In the genomic region with DNA sequence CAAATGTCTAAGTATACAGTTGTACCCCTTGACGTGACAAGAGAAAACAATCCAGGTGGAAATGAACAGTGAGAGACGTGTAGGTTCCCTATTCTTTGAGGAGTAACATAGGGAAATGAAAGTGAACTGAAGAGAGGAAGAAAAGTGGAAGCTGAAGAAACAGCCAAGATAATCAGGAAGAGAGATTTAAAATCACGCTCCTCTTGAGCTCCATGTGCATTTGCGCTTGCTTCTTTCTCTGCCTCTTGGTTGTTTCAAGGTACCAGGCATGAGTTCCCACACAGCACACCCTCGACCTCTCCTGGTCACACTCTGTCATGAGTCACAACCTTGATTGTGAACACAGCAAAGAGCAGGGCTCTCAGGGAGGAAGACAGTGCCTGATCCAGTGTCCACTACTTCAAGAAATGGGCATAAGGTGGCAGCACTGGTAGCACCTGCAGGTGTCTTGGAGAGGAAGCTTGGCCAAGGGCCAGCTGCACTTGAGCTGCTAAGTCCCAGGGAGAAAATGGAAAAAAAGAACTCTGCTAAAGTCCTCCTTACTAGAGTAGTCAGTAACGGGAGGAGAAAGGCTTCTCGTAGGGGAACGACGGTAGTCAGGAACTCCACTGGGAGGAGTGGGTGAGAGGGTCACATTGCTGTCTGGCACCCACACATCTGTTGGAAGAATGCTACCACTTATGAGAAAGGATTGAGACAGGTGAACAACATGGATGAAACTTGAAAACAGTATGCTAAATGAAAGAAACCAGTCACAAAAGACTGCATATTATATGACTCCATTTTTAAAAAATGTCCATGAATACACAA, we compare ENCODE assay signal across 1 cellular context.
TF ChIP-seq lines count a peak whose summit lies in the region.

No MANE protein-coding gene starts in this region.

TF ChIP-seq in GM12878, 131 proteins besides CTCF, POLR2A, EP300 and RAD21 (continued from another document and continues in another):
- TF ChIP-seq, protein P1, sequence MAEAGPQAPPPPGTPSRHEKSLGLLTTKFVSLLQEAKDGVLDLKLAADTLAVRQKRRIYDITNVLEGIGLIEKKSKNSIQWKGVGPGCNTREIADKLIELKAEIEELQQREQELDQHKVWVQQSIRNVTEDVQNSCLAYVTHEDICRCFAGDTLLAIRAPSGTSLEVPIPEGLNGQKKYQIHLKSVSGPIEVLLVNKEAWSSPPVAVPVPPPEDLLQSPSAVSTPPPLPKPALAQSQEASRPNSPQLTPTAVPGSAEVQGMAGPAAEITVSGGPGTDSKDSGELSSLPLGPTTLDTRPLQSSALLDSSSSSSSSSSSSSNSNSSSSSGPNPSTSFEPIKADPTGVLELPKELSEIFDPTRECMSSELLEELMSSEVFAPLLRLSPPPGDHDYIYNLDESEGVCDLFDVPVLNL (IDR thresholded peaks at IDR 0.05; ENCODE audit: low read depth, low read length), result no peak
- 0 out of 2 replicates have a peak, but pooled peaks have one; percentile 43 for TF ChIP-seq LARP7 (IDR thresholded peaks at IDR 0.05)
- TF ChIP-seq BHLHE40 (IDR thresholded peaks at IDR 0.05; ENCODE audit: borderline replicate concordance in 1 of 2, low read depth in 2 of 2, low read length in 1 of 2), result peak in 1 of 2 experiments; percentile 21; a peak in 1 of 4 replicates
- 0 out of 2 replicates have a peak, but pooled peaks have one; percentile 15 for TF ChIP-seq PAX5 (IDR thresholded peaks at IDR 0.05; ENCODE audit: borderline replicate concordance, low read depth, low read length)
- peak in 1 of 2 experiments; percentile 40; a peak in 1 of 4 replicates for TF ChIP-seq ETV6 (conservative IDR thresholded peaks at IDR 0.05 in 1 of 2, IDR thresholded peaks at IDR 0.05 in 1 of 2; ENCODE audit: borderline replicate concordance in 1 of 2, low read depth in 1 of 2)
- no peak for TF ChIP-seq JUND (IDR thresholded peaks at IDR 0.05; ENCODE audit: low read depth, low read length)
- TF ChIP-seq JUNB (IDR thresholded peaks at IDR 0.05), result no peak
- TF ChIP-seq RELB (IDR thresholded peaks at IDR 0.05; ENCODE audit: low read depth), result peak; percentile 32; the same call in 1 of the 2 replicates
- TF ChIP-seq ZNF622 (IDR thresholded peaks at IDR 0.05), result no peak
- TF ChIP-seq NR2C2 (IDR thresholded peaks at IDR 0.05; ENCODE audit: borderline replicate concordance, control insufficient read depth, insufficient read length, low read depth), result no peak
- TF ChIP-seq EED (IDR thresholded peaks at IDR 0.05; ENCODE audit: low read depth), result peak; percentile 45; the same call in 1 of the 2 replicates
- peak; percentile 41; the same call in 1 of the 2 replicates for TF ChIP-seq TCF3 (IDR thresholded peaks at IDR 0.05; ENCODE audit: borderline replicate concordance, insufficient read depth, low read depth, low read length)
- no peak for TF ChIP-seq ZBTB40 (IDR thresholded peaks at IDR 0.05; ENCODE audit: borderline replicate concordance)
- peak; percentile 77; the same call in 1 of the 2 replicates for TF ChIP-seq SMARCA5 (IDR thresholded peaks at IDR 0.05)
- 0 out of 2 replicates have a peak, but pooled peaks have one; percentile 63 for TF ChIP-seq TCF12 (IDR thresholded peaks at IDR 0.05; ENCODE audit: low read depth, low read length)
- 0 out of 2 replicates have a peak, but pooled peaks have one; percentile 20 for TF ChIP-seq MLLT1 (IDR thresholded peaks at IDR 0.05)
- peak; percentile 46; the same call in 1 of the 2 replicates for TF ChIP-seq SPI1 (IDR thresholded peaks at IDR 0.05; ENCODE audit: borderline replicate concordance, insufficient read depth, low read depth, low read length)
- TF ChIP-seq NRF1 (conservative IDR thresholded peaks at IDR 0.05; ENCODE audit: low read depth, low read length), result no peak
- TF ChIP-seq NFXL1 (IDR thresholded peaks at IDR 0.05; ENCODE audit: borderline replicate concordance), result no peak
- TF ChIP-seq MTA2 (IDR thresholded peaks at IDR 0.05; ENCODE audit: low read depth), result 0 out of 2 replicates have a peak, but pooled peaks have one; percentile 17
- TF ChIP-seq, protein P2, sequence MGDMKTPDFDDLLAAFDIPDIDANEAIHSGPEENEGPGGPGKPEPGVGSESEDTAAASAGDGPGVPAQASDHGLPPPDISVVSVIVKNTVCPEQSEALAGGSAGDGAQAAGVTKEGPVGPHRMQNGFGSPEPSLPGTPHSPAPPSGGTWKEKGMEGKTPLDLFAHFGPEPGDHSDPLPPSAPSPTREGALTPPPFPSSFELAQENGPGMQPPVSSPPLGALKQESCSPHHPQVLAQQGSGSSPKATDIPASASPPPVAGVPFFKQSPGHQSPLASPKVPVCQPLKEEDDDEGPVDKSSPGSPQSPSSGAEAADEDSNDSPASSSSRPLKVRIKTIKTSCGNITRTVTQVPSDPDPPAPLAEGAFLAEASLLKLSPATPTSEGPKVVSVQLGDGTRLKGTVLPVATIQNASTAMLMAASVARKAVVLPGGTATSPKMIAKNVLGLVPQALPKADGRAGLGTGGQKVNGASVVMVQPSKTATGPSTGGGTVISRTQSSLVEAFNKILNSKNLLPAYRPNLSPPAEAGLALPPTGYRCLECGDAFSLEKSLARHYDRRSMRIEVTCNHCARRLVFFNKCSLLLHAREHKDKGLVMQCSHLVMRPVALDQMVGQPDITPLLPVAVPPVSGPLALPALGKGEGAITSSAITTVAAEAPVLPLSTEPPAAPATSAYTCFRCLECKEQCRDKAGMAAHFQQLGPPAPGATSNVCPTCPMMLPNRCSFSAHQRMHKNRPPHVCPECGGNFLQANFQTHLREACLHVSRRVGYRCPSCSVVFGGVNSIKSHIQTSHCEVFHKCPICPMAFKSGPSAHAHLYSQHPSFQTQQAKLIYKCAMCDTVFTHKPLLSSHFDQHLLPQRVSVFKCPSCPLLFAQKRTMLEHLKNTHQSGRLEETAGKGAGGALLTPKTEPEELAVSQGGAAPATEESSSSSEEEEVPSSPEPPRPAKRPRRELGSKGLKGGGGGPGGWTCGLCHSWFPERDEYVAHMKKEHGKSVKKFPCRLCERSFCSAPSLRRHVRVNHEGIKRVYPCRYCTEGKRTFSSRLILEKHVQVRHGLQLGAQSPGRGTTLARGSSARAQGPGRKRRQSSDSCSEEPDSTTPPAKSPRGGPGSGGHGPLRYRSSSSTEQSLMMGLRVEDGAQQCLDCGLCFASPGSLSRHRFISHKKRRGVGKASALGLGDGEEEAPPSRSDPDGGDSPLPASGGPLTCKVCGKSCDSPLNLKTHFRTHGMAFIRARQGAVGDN (IDR thresholded peaks at IDR 0.05), result peak; percentile 27; the same call in 1 of the 2 replicates
- no peak for TF ChIP-seq STAT3 (IDR thresholded peaks at IDR 0.05; ENCODE audit: low read depth, low read length)
- TF ChIP-seq IRF4 (IDR thresholded peaks at IDR 0.05; ENCODE audit: low read depth, low read length), result 0 out of 2 replicates have a peak, but pooled peaks have one; percentile 56
- TF ChIP-seq, protein P3, sequence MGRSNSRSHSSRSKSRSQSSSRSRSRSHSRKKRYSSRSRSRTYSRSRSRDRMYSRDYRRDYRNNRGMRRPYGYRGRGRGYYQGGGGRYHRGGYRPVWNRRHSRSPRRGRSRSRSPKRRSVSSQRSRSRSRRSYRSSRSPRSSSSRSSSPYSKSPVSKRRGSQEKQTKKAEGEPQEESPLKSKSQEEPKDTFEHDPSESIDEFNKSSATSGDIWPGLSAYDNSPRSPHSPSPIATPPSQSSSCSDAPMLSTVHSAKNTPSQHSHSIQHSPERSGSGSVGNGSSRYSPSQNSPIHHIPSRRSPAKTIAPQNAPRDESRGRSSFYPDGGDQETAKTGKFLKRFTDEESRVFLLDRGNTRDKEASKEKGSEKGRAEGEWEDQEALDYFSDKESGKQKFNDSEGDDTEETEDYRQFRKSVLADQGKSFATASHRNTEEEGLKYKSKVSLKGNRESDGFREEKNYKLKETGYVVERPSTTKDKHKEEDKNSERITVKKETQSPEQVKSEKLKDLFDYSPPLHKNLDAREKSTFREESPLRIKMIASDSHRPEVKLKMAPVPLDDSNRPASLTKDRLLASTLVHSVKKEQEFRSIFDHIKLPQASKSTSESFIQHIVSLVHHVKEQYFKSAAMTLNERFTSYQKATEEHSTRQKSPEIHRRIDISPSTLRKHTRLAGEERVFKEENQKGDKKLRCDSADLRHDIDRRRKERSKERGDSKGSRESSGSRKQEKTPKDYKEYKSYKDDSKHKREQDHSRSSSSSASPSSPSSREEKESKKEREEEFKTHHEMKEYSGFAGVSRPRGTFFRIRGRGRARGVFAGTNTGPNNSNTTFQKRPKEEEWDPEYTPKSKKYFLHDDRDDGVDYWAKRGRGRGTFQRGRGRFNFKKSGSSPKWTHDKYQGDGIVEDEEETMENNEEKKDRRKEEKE (IDR thresholded peaks at IDR 0.05), result no peak
- TF ChIP-seq, protein P4, sequence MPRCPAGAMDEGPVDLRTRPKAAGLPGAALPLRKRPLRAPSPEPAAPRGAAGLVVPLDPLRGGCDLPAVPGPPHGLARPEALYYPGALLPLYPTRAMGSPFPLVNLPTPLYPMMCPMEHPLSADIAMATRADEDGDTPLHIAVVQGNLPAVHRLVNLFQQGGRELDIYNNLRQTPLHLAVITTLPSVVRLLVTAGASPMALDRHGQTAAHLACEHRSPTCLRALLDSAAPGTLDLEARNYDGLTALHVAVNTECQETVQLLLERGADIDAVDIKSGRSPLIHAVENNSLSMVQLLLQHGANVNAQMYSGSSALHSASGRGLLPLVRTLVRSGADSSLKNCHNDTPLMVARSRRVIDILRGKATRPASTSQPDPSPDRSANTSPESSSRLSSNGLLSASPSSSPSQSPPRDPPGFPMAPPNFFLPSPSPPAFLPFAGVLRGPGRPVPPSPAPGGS (IDR thresholded peaks at IDR 0.05; ENCODE audit: borderline replicate concordance, insufficient read depth, low read depth, low read length, poor library complexity, severe bottlenecking), result no peak
- no peak for TF ChIP-seq SREBF2 (IDR thresholded peaks at IDR 0.05; ENCODE audit: low read length)
- TF ChIP-seq SKIL (IDR thresholded peaks at IDR 0.05; ENCODE audit: low read depth, poor library complexity, severe bottlenecking), result peak; percentile 77
- TF ChIP-seq SMAD1 (IDR thresholded peaks at IDR 0.05; ENCODE audit: low read depth, partially characterized antibody), result peak; percentile 92
- TF ChIP-seq IKZF2 (IDR thresholded peaks at IDR 0.05), result peak; percentile 39 to 52; a peak in 3 of 4 replicates
- TF ChIP-seq FOS (IDR thresholded peaks at IDR 0.05; ENCODE audit: borderline replicate concordance, extremely low read depth, insufficient read length), result no peak
- no peak for TF ChIP-seq HCFC1 (IDR thresholded peaks at IDR 0.05; ENCODE audit: low read length)
- no peak for TF ChIP-seq MYB (IDR thresholded peaks at IDR 0.05; ENCODE audit: borderline replicate concordance, low read depth, low read length)
- 0 out of 2 replicates have a peak, but pooled peaks have one; percentile 24 for TF ChIP-seq CREM (IDR thresholded peaks at IDR 0.05; ENCODE audit: low read depth)
